Comparison of ENCODE assay signal across 19 cellular contexts in the genomic region with DNA sequence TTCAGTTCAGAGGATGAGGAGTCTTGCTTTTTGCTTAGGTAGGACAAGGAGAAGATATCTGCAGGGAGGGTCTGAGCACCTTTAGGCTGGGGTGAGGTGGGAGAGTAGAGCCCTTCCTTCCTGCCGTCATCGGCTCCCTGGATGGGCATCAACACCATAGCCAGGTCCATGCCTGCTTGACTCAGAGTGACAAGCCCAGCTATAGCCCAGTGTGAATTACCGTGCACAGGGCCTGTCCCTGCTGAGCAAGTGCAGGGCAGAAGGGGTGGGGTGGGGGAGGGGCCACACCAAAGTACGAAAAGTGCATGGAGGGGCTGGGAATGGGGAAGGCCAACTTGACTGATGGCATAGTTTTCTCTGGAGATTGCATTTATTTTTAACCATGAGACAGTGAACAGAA. TPM values are rescaled to one million over a fixed set of nuclear protein-coding genes. Genes with fewer than 3 reads are reported as not detected.
DNase-seq lines count a peak whose midpoint lies in the region; ATAC-seq, FAIRE-seq and TF ChIP-seq lines count a peak whose summit lies in the region.
"Had no signal": no experiment of that assay in that cellular context is flagged by ENCODE, and none has a peak within 500 bp of the region (broad histone marks: within the 10 kb centered on the region; RNA-seq: fewer than 3 reads in every experiment).

No MANE protein-coding gene starts in this region.

- peaks cover 26% of the 10 kb centered on the region for H3K9me3 Mint-ChIP-seq in MCF 10A (ENCODE audit: unreplicated experiment)

- intact Hi-C loops in pancreas (cut with DNase I), result no loop called here
- intact Hi-C loops in MCF 10A (cut with micrococcal nuclease), result no loop called here

- TF ChIP-seq CTCF in AG10803 (conservative IDR thresholded peaks at IDR 0.05; ENCODE audit: low read length) (no peak), SK-N-SH (IDR thresholded peaks at IDR 0.05) (no peak), pancreas (IDR thresholded peaks at IDR 0.05) (no peak), MCF 10A (IDR thresholded peaks at IDR 0.05; ENCODE audit: unreplicated experiment) (no peak)

- CTCF ChIA-PET in SK-N-SH (lab: Yijun Ruan, JAX), result no interaction called here
- CTCF ChIA-PET in MCF 10A (lab: Yijun Ruan, JAX), result no interaction called here

- peak overlapping the region; percentile 62 to 78 for H3K27ac ChIP-seq in SK-N-SH (ENCODE audit: low read depth in 2 of 2, low read length in 1 of 2)
- peak overlapping the region in 2 of 4 donors; percentile 0 to 39 for H3K27ac ChIP-seq in pancreas
- H3K27ac ChIP-seq: SJCRH30 had no signal

- peaks cover 5% of the 10 kb centered on the region for H3K9me3 ChIP-seq in SK-N-SH
- no peaks in the 10 kb centered on the region for H3K9me3 ChIP-seq in pancreas

- DNase-seq in AG10803 (ENCODE audit: low read depth), result peak; percentile 36
- no peak for DNase-seq in SK-N-SH
- DNase-seq in hepatic stellate cell (ENCODE audit: low spot score), result peak; percentile 47
- peak in 1 of 6 donors; percentile 18 for DNase-seq in pancreas
- DNase-seq in MCF 10A (ENCODE audit: unreplicated experiment), result no peak
- DNase-seq in NCI-H1436 (lab: John Stamatoyannopoulos, UW), result no peak
- no peak for DNase-seq in DMS 273 treated with DMSO at 0.1 percent for 48 hours (lab: John Stamatoyannopoulos, UW)
- DNase-seq: activated CD8-positive, alpha-beta memory T cell treated with anti-CD3 and anti-CD28 coated beads, Interleukin-2, amount 50 U/mL, for 4 hours; activated naive CD8-positive, alpha-beta T cell treated with anti-CD3 and anti-CD28 coated beads, Interleukin-2, amount 10 ng/mL, durations not matched to agents 7 days and 5 days; dermis blood vessel endothelial cell; GDM1; left colon; NCI-H1694; SJCRH30; stimulated activated CD4-positive, alpha-beta T cell treated with anti-CD3 and anti-CD28 coated beads, Interleukin-2, amount 100 ng/mL, for 24 hours had no signal

- peaks cover 13% of the 10 kb centered on the region for H3F3A ChIP-seq in SK-N-SH (replicated peaks; ENCODE audit: insufficient read depth)

- WGBS in SK-N-SH (ENCODE audit: low lambda C conversion rate), result 49% methylated on average over 4 of the region's 4 CpGs
- WGBS in pancreas, 2 donors, result 62 to 65% methylated on average over 4 of the region's 4 CpGs

- POLR2A ChIA-PET in SK-N-SH (lab: Yijun Ruan, JAX), result no interaction called here
- POLR2A ChIA-PET in MCF 10A (lab: Yijun Ruan, JAX), result no interaction called here

- H3K36me3 Mint-ChIP-seq in MCF 10A (ENCODE audit: insufficient read depth, unreplicated experiment), result no peaks in the 10 kb centered on the region
- H3K36me3 Mint-ChIP-seq: activated naive CD8-positive, alpha-beta T cell treated with anti-CD3 and anti-CD28 coated beads, Interleukin-2, amount 10 ng/mL, durations not matched to agents 7 days and 5 days had no signal

- FAIRE-seq in pancreas (lab: Jason Lieb, UNC), result no peak
- FAIRE-seq: GM18507 had no signal

- H3K4me1 Mint-ChIP-seq in MCF 10A (ENCODE audit: insufficient read depth, unreplicated experiment), result no peaks in the 10 kb centered on the region
- H3K4me1 Mint-ChIP-seq: activated naive CD8-positive, alpha-beta T cell treated with anti-CD3 and anti-CD28 coated beads, Interleukin-2, amount 10 ng/mL, durations not matched to agents 7 days and 5 days had no signal

- H3K36me3 ChIP-seq in SK-N-SH (replicated peaks in 1 of 2; ENCODE audit: control insufficient read depth in 1 of 2, insufficient read depth in 2 of 2, low read length in 1 of 2) (peaks cover 0 to 10% of the 10 kb centered on the region in 2 experiments), pancreas (no peaks in the 10 kb centered on the region)
- H3K36me3 ChIP-seq: SJCRH30 had no signal

- no TSS peak for BruUV-seq in MCF 10A (replicated peaks; lab: Mats Ljungman, UMichigan)

- H3K9ac ChIP-seq in SK-N-SH, result peak overlapping the region; percentile 22; the same call in 1 of the 2 replicates

- no peak overlapping the region for H3K27ac Mint-ChIP-seq in MCF 10A (ENCODE audit: low read depth, unreplicated experiment)
- H3K27ac Mint-ChIP-seq: activated naive CD8-positive, alpha-beta T cell treated with anti-CD3 and anti-CD28 coated beads, Interleukin-2, amount 10 ng/mL, durations not matched to agents 7 days and 5 days had no signal

- H4K20me1 ChIP-seq in SK-N-SH (ENCODE audit: insufficient read depth), result no peaks in the 10 kb centered on the region

- H3K4me3 ChIP-seq in AG10803 (ENCODE audit: low read length), result no peak overlapping the region
- H3K4me3 ChIP-seq in SK-N-SH (ENCODE audit: low read depth in 2 of 2, low read length in 1 of 2), result peak overlapping the region in 1 of 2 experiments; percentile 30; a peak in 1 of 4 replicates
- H3K4me3 ChIP-seq in pancreas, result no peak overlapping the region
- H3K4me3 ChIP-seq: SJCRH30 had no signal

- TF ChIP-seq EP300 in SK-N-SH (IDR thresholded peaks at IDR 0.05; ENCODE audit: borderline replicate concordance in 1 of 2, low read depth in 1 of 2, low read length in 1 of 2), result no peak

- TF ChIP-seq RAD21 in SK-N-SH (IDR thresholded peaks at IDR 0.05; ENCODE audit: low read length), result no peak

- no peaks in the 10 kb centered on the region for H3K27me3 ChIP-seq in SK-N-SH (ENCODE audit: insufficient read depth)
- no peaks in the 10 kb centered on the region for H3K27me3 ChIP-seq in pancreas
- H3K27me3 ChIP-seq: SJCRH30 had no signal

- H3K4me1 ChIP-seq in SK-N-SH (ENCODE audit: control insufficient read depth in 1 of 2, insufficient read depth in 2 of 2, low read depth in 1 of 2, low read length in 1 of 2), result peaks cover 0 to 11% of the 10 kb centered on the region in 2 experiments; a peak in 1 of 4 replicates
- H3K4me1 ChIP-seq in pancreas, result peaks cover 0 to 8% (median 6%) of the 10 kb centered on the region in 3 donors
- H3K4me1 ChIP-seq: SJCRH30 had no signal

- H3K79me2 ChIP-seq in SK-N-SH (ENCODE audit: insufficient read depth), result peaks cover 65% of the 10 kb centered on the region

- peak overlapping the region; percentile 59 for H3K4me2 ChIP-seq in SK-N-SH

- peak in 3 of 4 donors; percentile 68 to 80 (median 69) for ATAC-seq in pancreas
- ATAC-seq in HG03460 (IDR thresholded peaks at IDR 0.05; ENCODE audit: unreplicated experiment), result no peak
- ATAC-seq: left colon had no signal

- H3K9me2 ChIP-seq in SK-N-SH, result no peaks in the 10 kb centered on the region

- no peaks in the 10 kb centered on the region for H3K27me3 Mint-ChIP-seq in MCF 10A (ENCODE audit: insufficient read depth, unreplicated experiment)

- H2AFZ ChIP-seq in SK-N-SH (ENCODE audit: low read depth), result no peak overlapping the region

- H3K4me3 Mint-ChIP-seq in MCF 10A (ENCODE audit: unreplicated experiment), result no peak overlapping the region
- H3K4me3 Mint-ChIP-seq: activated naive CD8-positive, alpha-beta T cell treated with anti-CD3 and anti-CD28 coated beads, Interleukin-2, amount 10 ng/mL, durations not matched to agents 7 days and 5 days had no signal

TF ChIP-seq in SK-N-SH, 30 proteins besides CTCF, POLR2A, EP300 and RAD21:
- no peak for TF ChIP-seq USF1 (IDR thresholded peaks at IDR 0.05; ENCODE audit: borderline replicate concordance, low read depth)
- TF ChIP-seq RXRA (IDR thresholded peaks at IDR 0.05; ENCODE audit: borderline replicate concordance, low read depth), result 0 out of 2 replicates have a peak, but pooled peaks have one; percentile 3

RNA-seq across cellular contexts. Expression of gene RNF113B, which starts 30.3 kb away (rescaled TPM):
- polyA plus RNA-seq in SK-N-SH (2012; rRNA removed), result not detected in 2 replicates
- not detected in 2 replicates for polyA plus RNA-seq in SK-N-SH (2012; cell fraction: cytosol; rRNA removed)
- not detected in 2 replicates for polyA plus RNA-seq in SK-N-SH (2012; cell fraction: nucleus; rRNA removed)
- total RNA-seq in pancreas, result not detected
- not detected for polyA plus RNA-seq in pancreas
- total RNA-seq in MCF 10A (2022), result not detected in 2 replicates
- total RNA-seq: activated naive CD8-positive, alpha-beta T cell treated with anti-CD3 and anti-CD28 coated beads, Interleukin-2, amount 10 ng/mL, durations not matched to agents 7 days and 5 days; dermis blood vessel endothelial cell; left colon; omental fat pad; SJCRH30 had no signal
- polyA plus RNA-seq: BJ had no signal

Comparison
In these comparisons a context has a peak if more than half of its experiments do, and no peak if none do; other contexts are left out.
1. DNase-seq: peak in AG10803 (single experiment) and hepatic stellate cell (single experiment); none in SK-N-SH (single experiment), MCF 10A (single experiment), NCI-H1436 (single experiment) and DMS 273 treated with DMSO at 0.1 percent for 48 hours (single experiment).